In genomic region chr9:128706045-128706444, GRCh38 we compare ENCODE assay signal across 15 cellular contexts. TPM values are rescaled to one million over a fixed set of nuclear protein-coding genes. Genes with fewer than 3 reads are reported as not detected.
A peak's percentile ranks its signal among the peaks of the same experiment; 100 is the strongest.
DNase-seq lines count a peak whose midpoint lies in the region; ATAC-seq and TF ChIP-seq lines count a peak whose summit lies in the region.
"Had no signal": no experiment of that assay in that cellular context is flagged by ENCODE, and none has a peak within 500 bp of the region (broad histone marks: within the 10 kb centered on the region; RNA-seq: fewer than 3 reads in every experiment).

No MANE protein-coding gene starts in this region.

- no peak overlapping the region for H2AK5ac ChIP-seq in H9 (ENCODE audit: insufficient read length, low read length)

- H3K18ac ChIP-seq in H9 (ENCODE audit: insufficient read length, low read depth, low read length) = no peak overlapping the region

- no peak overlapping the region for H2BK120ac ChIP-seq in H9 (ENCODE audit: low read depth, low read length, poor library complexity, severe bottlenecking)

- H3K27me3 ChIP-seq in H9 (ENCODE audit: insufficient read depth, low read length) (no peaks in the 10 kb centered on the region), endodermal cell (ENCODE audit: control insufficient read depth, insufficient read depth, low read length, poor library complexity, severe bottlenecking) (no peaks in the 10 kb centered on the region), psoas muscle (ENCODE audit: insufficient read depth in 3 of 3, low read length in 2 of 3) (no peaks in the 10 kb centered on the region)
- H3K27me3 ChIP-seq: Peyer's patch had no signal

- H3K4me2 ChIP-seq in H9 (ENCODE audit: insufficient read depth, insufficient read length, low read length) = no peak overlapping the region

- ATAC-seq in psoas muscle (no peak), HG03135 (IDR thresholded peaks at IDR 0.05; ENCODE audit: unreplicated experiment) (no peak)

- no peak overlapping the region for H2AFZ ChIP-seq in H9 (ENCODE audit: low read length)

- no peak overlapping the region for H3K56ac ChIP-seq in H9 (ENCODE audit: insufficient read length, low read depth, low read length)

- H3K27ac ChIP-seq in H9 (ENCODE audit: insufficient read length, low read depth, low read length) = no peak overlapping the region
- no peak overlapping the region for H3K27ac ChIP-seq in endodermal cell (ENCODE audit: low read depth, low read length)
- H3K27ac ChIP-seq in psoas muscle = no peak overlapping the region
- H3K27ac ChIP-seq: Peyer's patch had no signal

- no peaks in the 10 kb centered on the region for H3K9me3 ChIP-seq in H9 (ENCODE audit: control insufficient read depth, low read depth, low read length)
- H3K9me3 ChIP-seq in endodermal cell (ENCODE audit: control insufficient read depth, low read length) = no peaks in the 10 kb centered on the region
- no peaks in the 10 kb centered on the region for H3K9me3 ChIP-seq in psoas muscle
- H3K9me3 ChIP-seq: Peyer's patch had no signal

- TF ChIP-seq CTCF in H9 (conservative IDR thresholded peaks at IDR 0.05) = no peak
- TF ChIP-seq CTCF in endodermal cell (conservative IDR thresholded peaks at IDR 0.05) = no peak
- no peak for TF ChIP-seq CTCF in psoas muscle (IDR thresholded peaks at IDR 0.05)

- H3K79me1 ChIP-seq in H9 (ENCODE audit: insufficient read depth, low read depth, low read length, poor library complexity, severe bottlenecking) = no peaks in the 10 kb centered on the region

- intact Hi-C loops in psoas muscle (cut with DNase I) = no loop called here

- peak; percentile 19 for DNase-seq in activated naive CD4-positive, alpha-beta T cell treated with anti-CD3 and anti-CD28 coated beads, Interleukin-2, amount 10 ng/mL, durations not matched to agents 7 days and 5 days
- DNase-seq in activated naive CD4-positive, alpha-beta T cell (lab: John Stamatoyannopoulos, UW) = no peak
- DNase-seq in H9 (peak; percentile 22), endodermal cell (peak; percentile 32), psoas muscle (peak; percentile 2 to 40), T-helper 2 cell (no peak), NCI-H146 (lab: John Stamatoyannopoulos, UW) (no peak)
- DNase-seq: 8988T, DND-41, GDM1, HCEC 1CT, NCI-H2029, NCI-H2171 treated with DMSO at 0.1 percent for 48 hours had no signal

- no peak overlapping the region for H3K4ac ChIP-seq in H9 (ENCODE audit: low read depth, low read length)

- H3K23ac ChIP-seq in H9 (ENCODE audit: insufficient read length, low read depth, low read length) = no peak overlapping the region

- no peaks in the 10 kb centered on the region for H4K20me1 ChIP-seq in H9 (ENCODE audit: control insufficient read depth, insufficient read depth, insufficient read length)

- H4K91ac ChIP-seq in H9 (ENCODE audit: insufficient read length, low read depth, low read length) = no peak overlapping the region

- no peak overlapping the region for H3K27ac Mint-ChIP-seq in activated naive CD4-positive, alpha-beta T cell treated with anti-CD3 and anti-CD28 coated beads, Interleukin-2, amount 10 ng/mL, durations not matched to agents 7 days and 5 days
- H3K27ac Mint-ChIP-seq in H9 (no peak overlapping the region), endodermal cell (no peak overlapping the region)

- H3K14ac ChIP-seq in H9 (ENCODE audit: insufficient read depth, low read length) = no peak overlapping the region

- no peaks in the 10 kb centered on the region for H3K9me3 Mint-ChIP-seq in activated naive CD4-positive, alpha-beta T cell treated with anti-CD3 and anti-CD28 coated beads, Interleukin-2, amount 10 ng/mL, durations not matched to agents 7 days and 5 days
- peaks cover 2% of the 10 kb centered on the region in 2 experiments; a peak in 1 of 5 replicates for H3K9me3 Mint-ChIP-seq in H9
- no peaks in the 10 kb centered on the region for H3K9me3 Mint-ChIP-seq in endodermal cell

- peaks cover 18% of the 10 kb centered on the region for H3K27me3 Mint-ChIP-seq in activated naive CD4-positive, alpha-beta T cell treated with anti-CD3 and anti-CD28 coated beads, Interleukin-2, amount 10 ng/mL, durations not matched to agents 7 days and 5 days
- H3K27me3 Mint-ChIP-seq in H9 (ENCODE audit: low read depth) (no peaks in the 10 kb centered on the region; the same call in 1 of the 2 replicates), endodermal cell (ENCODE audit: insufficient read depth) (no peaks in the 10 kb centered on the region)

- H3K4me3 Mint-ChIP-seq in activated naive CD4-positive, alpha-beta T cell treated with anti-CD3 and anti-CD28 coated beads, Interleukin-2, amount 10 ng/mL, durations not matched to agents 7 days and 5 days = no peak overlapping the region
- H3K4me3 Mint-ChIP-seq in H9 (no peak overlapping the region), endodermal cell (no peak overlapping the region)

- CTCF ChIA-PET in activated naive CD4-positive, alpha-beta T cell treated with anti-CD3 and anti-CD28 coated beads, Interleukin-2, amount 10 ng/mL, durations not matched to agents 7 days and 5 days (lab: Charles Lee) = interaction anchor here (0.9 to 1.6 kb wide), 2 partner anchors 9 to 113 kb away, joined by 4 read pairs; partner anchors contain the start of gene ENDOG

- H2BK12ac ChIP-seq in H9 (ENCODE audit: insufficient read length, low read depth, low read length) = no peak overlapping the region

- H2BK15ac ChIP-seq in H9 (ENCODE audit: low read depth, low read length) = no peak overlapping the region

- H3T11ph ChIP-seq in H9 (ENCODE audit: low read length) = no peak overlapping the region

- H3K23me2 ChIP-seq in H9 (ENCODE audit: insufficient read length, low read depth, low read length, poor library complexity, severe bottlenecking) = peaks cover 7% of the 10 kb centered on the region

- H3K9ac ChIP-seq in H9 (ENCODE audit: extremely low read depth, insufficient read length, low read length) (no peak overlapping the region), endodermal cell (ENCODE audit: extremely low read depth, low read length, poor library complexity, severe bottlenecking) (no peak overlapping the region)

- H3K4me3 ChIP-seq in endodermal cell (ENCODE audit: low read length) = no peak overlapping the region
- H3K4me3 ChIP-seq in psoas muscle = no peak overlapping the region
- H3K4me3 ChIP-seq: Peyer's patch had no signal

- H3K4me1 ChIP-seq in H9 (ENCODE audit: insufficient read depth, low read length) (no peaks in the 10 kb centered on the region), endodermal cell (ENCODE audit: control insufficient read depth, insufficient read depth, low read length) (peaks cover 4% of the 10 kb centered on the region), psoas muscle (no peaks in the 10 kb centered on the region)

- peaks cover 10% of the 10 kb centered on the region for H3K36me3 ChIP-seq in endodermal cell (ENCODE audit: control insufficient read depth, insufficient read depth, low read length)
- no peaks in the 10 kb centered on the region for H3K36me3 ChIP-seq in psoas muscle (ENCODE audit: insufficient read depth in 1 of 2, low read depth in 1 of 2)
- H3K36me3 ChIP-seq: Peyer's patch had no signal

- H3K36me3 Mint-ChIP-seq in activated naive CD4-positive, alpha-beta T cell treated with anti-CD3 and anti-CD28 coated beads, Interleukin-2, amount 10 ng/mL, durations not matched to agents 7 days and 5 days = no peaks in the 10 kb centered on the region
- peaks cover 5 to 10% (median 8%) of the 10 kb centered on the region in 3 experiments; a peak in 4 of 7 replicates for H3K36me3 Mint-ChIP-seq in H9 (ENCODE audit: insufficient read depth in 1 of 3, low read depth in 3 of 3)
- H3K36me3 Mint-ChIP-seq in endodermal cell (ENCODE audit: low read depth) = peaks cover 13% of the 10 kb centered on the region

- H2BK5ac ChIP-seq in H9 (ENCODE audit: insufficient read length, low read length) = no peak overlapping the region

- H4K8ac ChIP-seq in H9 (replicated peaks; ENCODE audit: insufficient read length, low read depth, low read length) = no peak overlapping the region

- no peaks in the 10 kb centered on the region for H3K79me2 ChIP-seq in H9 (ENCODE audit: insufficient read depth, low read length)

- H3K4me1 Mint-ChIP-seq in activated naive CD4-positive, alpha-beta T cell treated with anti-CD3 and anti-CD28 coated beads, Interleukin-2, amount 10 ng/mL, durations not matched to agents 7 days and 5 days = peaks cover 16% of the 10 kb centered on the region
- H3K4me1 Mint-ChIP-seq in H9 = peaks cover 2 to 7% of the 10 kb centered on the region in 2 experiments; a peak in 3 of 4 replicates
- H3K4me1 Mint-ChIP-seq in endodermal cell = peaks cover 3% of the 10 kb centered on the region

- no peak overlapping the region for H4K5ac ChIP-seq in H9 (ENCODE audit: insufficient read length, low read depth, low read length)

- no CpG with 5 or more reads among the region's 1 CpG for WGBS in H9 (ENCODE audit: extremely low coverage, insufficient read length, low lambda C conversion rate)
- WGBS in endodermal cell (ENCODE audit: insufficient coverage in 1 of 2, insufficient read length in 1 of 2), 2 experiments = 97% methylated on average over 1 of the region's 1 CpG; no CpG with 5 or more reads in 1 of the 2 experiments
- 94 to 100% (median 95%) methylated on average over 1 of the region's 1 CpG for WGBS in psoas muscle, 3 donors

- no peak overlapping the region for H2BK20ac ChIP-seq in H9 (ENCODE audit: low read depth, low read length, poor library complexity, severe bottlenecking)

RNA-seq across cellular contexts. Expression of gene PKN3, which starts 3.7 kb away (rescaled TPM):
- total RNA-seq in H9 (2021) (23.8 and 25.0 TPM in 2 replicates), endodermal cell (10 to 100 TPM; 26.0 to 27.2 TPM), psoas muscle (1 to 10 TPM; 2.6 to 5.0 (median 3.4) TPM)
- polyA plus RNA-seq in endodermal cell (2013, experiment 1 of 2) = 17.5 TPM
- 17.8 TPM for polyA plus RNA-seq in endodermal cell (2013, experiment 2 of 2)
- polyA plus RNA-seq in psoas muscle = 1 to 10 TPM; 2.9 to 4.4 (median 3.1) TPM

RNA-seq across cellular contexts. Expression of gene SET, which starts 17.0 kb away (rescaled TPM):
- 1,148 and 1,158 TPM in 2 replicates for total RNA-seq in H9 (2021)
- total RNA-seq in endodermal cell = 100 to 1,000 TPM; 762 to 795 TPM
- polyA plus RNA-seq in endodermal cell (2013, experiment 1 of 2) = 715 TPM
- 707 TPM for polyA plus RNA-seq in endodermal cell (2013, experiment 2 of 2)
- total RNA-seq in psoas muscle = 100 to 1,000 TPM; 171 to 283 (median 203) TPM
- polyA plus RNA-seq in psoas muscle = 100 to 1,000 TPM; 141 to 244 (median 230) TPM

RNA-seq across cellular contexts. Expression of gene ZDHHC12, which starts 17.9 kb away (rescaled TPM):
- total RNA-seq in H9 (2021) (42.8 and 45.8 TPM in 2 replicates), endodermal cell (10 to 100 TPM; 50.5 to 59.6 TPM), psoas muscle (1 to 10 TPM; 4.5 to 7.2 (median 5.0) TPM)
- 27.6 TPM for polyA plus RNA-seq in endodermal cell (2013, experiment 1 of 2)
- polyA plus RNA-seq in endodermal cell (2013, experiment 2 of 2) = 26.7 TPM
- polyA plus RNA-seq in psoas muscle = 10 to 100 TPM in 2 of 3 donors, 1 to 10 TPM in 1; 9.7 to 18.5 (median 12.4) TPM

RNA-seq across cellular contexts. Expression of gene DYNC2I2, which starts 49.4 kb away (rescaled TPM):
- 58.6 and 62.2 TPM in 2 replicates for total RNA-seq in H9 (2021)
- total RNA-seq in endodermal cell = 100 to 1,000 TPM in 1 of 2 donors, 10 to 100 TPM in 1; 87.8 to 119 TPM
- polyA plus RNA-seq in endodermal cell (2013, experiment 1 of 2) = 83.9 TPM
- 77.9 TPM for polyA plus RNA-seq in endodermal cell (2013, experiment 2 of 2)
- 10 to 100 TPM in 2 of 4 donors, 1 to 10 TPM in 2; 6.3 to 10.3 (median 8.6) TPM for total RNA-seq in psoas muscle
- 10 to 100 TPM; 19.0 to 29.1 (median 25.0) TPM for polyA plus RNA-seq in psoas muscle

Comparison
In these comparisons a context has a peak if more than half of its experiments do, and no peak if none do; other contexts are left out.
1. DNase-seq: peak in activated naive CD4-positive, alpha-beta T cell treated with anti-CD3 and anti-CD28 coated beads, Interleukin-2, amount 10 ng/mL, durations not matched to agents 7 days and 5 days (single experiment), H9 (single experiment), endodermal cell (single experiment) and psoas muscle (2 of 2); none in activated naive CD4-positive, alpha-beta T cell (0 of 4), T-helper 2 cell (0 of 5) and NCI-H146 (single experiment).